ENCODE assay signal across 8 cellular contexts in the genomic region with DNA sequence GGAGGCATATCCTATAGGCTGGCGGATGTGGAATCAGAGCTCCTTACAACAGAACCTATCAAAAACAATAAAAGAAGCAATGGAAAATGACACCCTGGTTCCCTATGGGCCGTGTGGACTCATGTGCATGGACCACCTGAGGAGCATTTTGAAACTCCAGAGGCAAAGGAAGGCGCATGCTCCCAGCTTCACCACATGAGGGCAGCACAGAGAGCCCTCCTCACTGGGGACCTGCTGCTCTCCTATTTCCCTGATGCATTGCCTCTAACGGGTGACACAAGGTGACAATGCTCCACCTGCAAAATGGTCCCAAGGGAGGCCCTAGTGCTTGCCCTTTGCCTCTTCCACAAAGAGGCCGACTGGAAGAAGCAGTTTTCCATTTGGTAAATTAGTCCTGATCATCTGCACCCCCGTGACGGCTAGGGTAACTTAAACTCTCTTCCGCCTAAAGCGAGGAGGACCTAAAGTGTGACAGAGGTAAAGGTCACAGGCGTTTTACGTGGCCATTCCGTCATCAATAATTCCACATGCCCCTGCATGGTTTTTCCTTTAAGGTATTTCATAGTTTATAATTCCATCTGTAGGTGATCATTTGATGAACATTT.
A peak's percentile ranks its signal among the peaks of the same experiment; 100 is the strongest.
DNase-seq lines count a peak whose midpoint lies in the region; ATAC-seq, FAIRE-seq and TF ChIP-seq lines count a peak whose summit lies in the region.

No MANE protein-coding gene starts in this region.

- no peaks in the 10 kb centered on the region for H3K9me3 ChIP-seq in HepG2 (ENCODE audit: low read length)
- H3K9me3 ChIP-seq in aorta (ENCODE audit: control insufficient read depth, low read length) = no peaks in the 10 kb centered on the region

- H3K27ac ChIP-seq in HepG2 (ENCODE audit: extremely low read length, insufficient read depth, low read length) (no peak overlapping the region), aorta (ENCODE audit: low read depth in 1 of 2, low read length in 2 of 2) (no peak overlapping the region)

- POLR2A ChIA-PET in HepG2 (lab: Yijun Ruan, JAX) = no interaction called here

- in situ Hi-C loops in astrocyte of the cerebellum (cut with HindIII; ENCODE audit: low sequenced_read_pairs) = no loop called here
- in situ Hi-C loops in HepG2 (cut with HindIII; ENCODE audit: extremely low pct_ligation_motif_present, low pct_unique_long_range_greater_than_20kb) = no loop called here

- peak; percentile 64 for FAIRE-seq in HepG2 (lab: Jason Lieb, UNC)

- H3K4me2 ChIP-seq in HepG2 (ENCODE audit: low read depth, low read length) = no peak overlapping the region

- BruUV-seq in HepG2 (replicated peaks; lab: Mats Ljungman, UMichigan) = no TSS peak

- TF ChIP-seq POLR2A in HepG2 (IDR thresholded peaks at IDR 0.05; ENCODE audit: insufficient read depth in 1 of 2, low read depth in 2 of 2, low read length in 2 of 2) = no peak

- intact Hi-C loops in HepG2 (cut with micrococcal nuclease; ENCODE audit: unreplicated experiment) = loop anchor here (1.0 kb wide), 1 partner anchor 198 kb away; no protein-coding TSS in a partner anchor
- intact Hi-C loops in aorta (cut with DNase I) = no loop called here

- TF ChIP-seq CTCF in astrocyte of the cerebellum (IDR thresholded peaks at IDR 0.05; ENCODE audit: low read depth, low read length, missing control alignments) (peak; percentile 45), HepG2 (CRISPR knock-in tag; IDR thresholded peaks at IDR 0.05) (peak; percentile 85)

- no peaks in the 10 kb centered on the region for H3K27me3 ChIP-seq in HepG2 (ENCODE audit: control insufficient read depth in 1 of 2, insufficient read depth in 2 of 2, low read length in 2 of 2)
- H3K27me3 ChIP-seq in aorta (ENCODE audit: control insufficient read depth in 1 of 2, insufficient read depth in 2 of 2, low read length in 1 of 2) = no peaks in the 10 kb centered on the region

- H3K9ac ChIP-seq in HepG2 (ENCODE audit: insufficient read depth, low read depth, low read length) = no peak overlapping the region

- DNase-seq in DMS114 treated with DMSO at 0.1 percent for 48 hours (lab: John Stamatoyannopoulos, UW; ENCODE audit: unreplicated experiment) = peak; percentile 15
- peak; percentile 30 for DNase-seq in SHP77 treated with DMSO at 0.1 percent for 48 hours (lab: John Stamatoyannopoulos, UW)
- no peak for DNase-seq in astrocyte of the cerebellum (ENCODE audit: low read depth)
- DNase-seq in HepG2 (ENCODE audit: low spot score) = peak; percentile 55
- peak; percentile 3 for DNase-seq in stromal cell of bone marrow (ENCODE audit: low read depth)
- DNase-seq in aorta = no peak

- H3K4me1 ChIP-seq in HepG2 (ENCODE audit: insufficient read depth, low read length) = no peaks in the 10 kb centered on the region
- H3K4me1 ChIP-seq in aorta (ENCODE audit: control insufficient read depth in 1 of 2, insufficient read depth in 2 of 2, low read length in 2 of 2) = no peaks in the 10 kb centered on the region

- TF ChIP-seq EP300 in HepG2 (IDR thresholded peaks at IDR 0.05; ENCODE audit: low read depth in 2 of 2, low read length in 2 of 2) (no peak), HepG2 (CRISPR knock-in tag; IDR thresholded peaks at IDR 0.05; ENCODE audit: borderline replicate concordance) (no peak)

- WGBS in HepG2 (ENCODE audit: low lambda C conversion rate) = 51% methylated on average over 11 of the region's 12 CpGs
- WGBS in aorta, 2 donors = 58 to 63% methylated on average over 12 of the region's 12 CpGs

- H2AFZ ChIP-seq in HepG2 (ENCODE audit: low read length) = no peak overlapping the region

- no peaks in the 10 kb centered on the region for H4K20me1 ChIP-seq in HepG2 (ENCODE audit: insufficient read depth, low read length)

- CTCF ChIA-PET in HepG2 (lab: Yijun Ruan, JAX; ENCODE audit: low intra/inter-chr PET ratio, low total read pairs) = interaction anchor here (0.8 to 1.9 kb wide), 3 partner anchors 22 to 199 kb away, joined by 3 to 12 read pairs (median 4); no protein-coding TSS in a partner anchor

- peak; percentile 65 for ATAC-seq in GM19328 (IDR thresholded peaks at IDR 0.05; ENCODE audit: unreplicated experiment)
- ATAC-seq in HG03460 (IDR thresholded peaks at IDR 0.05; ENCODE audit: unreplicated experiment) = peak; percentile 76
- ATAC-seq in HepG2 = peak; percentile 92
- ATAC-seq in aorta (ENCODE audit: low FRiP score) = no peak

- TF ChIP-seq RAD21 in HepG2 (CRISPR knock-in tag; IDR thresholded peaks at IDR 0.05) = peak; percentile 47; the same call in 1 of the 2 replicates

- H3K79me2 ChIP-seq in HepG2 (ENCODE audit: insufficient read depth, low read length) = no peaks in the 10 kb centered on the region

- H3K4me3 ChIP-seq in astrocyte of the cerebellum (ENCODE audit: low read depth, low read length) (no peak overlapping the region), HepG2 (replicated peaks in 1 of 3; ENCODE audit: insufficient read depth in 1 of 3, low read depth in 2 of 3, low read length in 3 of 3) (no peak overlapping the region), aorta (ENCODE audit: low read length in 2 of 2) (no peak overlapping the region)

- H3K36me3 ChIP-seq in HepG2 (replicated peaks in 1 of 2; ENCODE audit: control insufficient read depth in 1 of 2, insufficient read depth in 2 of 2, low read length in 2 of 2) (no peaks in the 10 kb centered on the region), aorta (ENCODE audit: control insufficient read depth in 1 of 2, insufficient read depth in 2 of 2, low read length in 1 of 2) (no peaks in the 10 kb centered on the region)

TF ChIP-seq in HepG2, 621 proteins besides CTCF, POLR2A, EP300 and RAD21:
- TF ChIP-seq ZNF629 (CRISPR knock-in tag; conservative IDR thresholded peaks at IDR 0.05) (peak; percentile 22; the same call in 1 of the 2 replicates), YY1 (IDR thresholded peaks at IDR 0.05; ENCODE audit: insufficient read depth, insufficient replicate concordance, low read depth, low read length) (peak; percentile 28), STAG1 (CRISPR knock-in tag; IDR thresholded peaks at IDR 0.05) (peak; percentile 73), SMC3 (IDR thresholded peaks at IDR 0.05; ENCODE audit: low read length) (peak; percentile 85), GFI1 (CRISPR knock-in tag; IDR thresholded peaks at IDR 0.05; ENCODE audit: borderline replicate concordance) (no peak), RFX1 (IDR thresholded peaks at IDR 0.05) (no peak), XRCC5 (optimal IDR thresholded peaks at IDR 0.05; ENCODE audit: low read length) (peak; percentile 73), THAP11 (CRISPR knock-in tag; IDR thresholded peaks at IDR 0.05) (no peak)
- TF ChIP-seq, protein P1, sequence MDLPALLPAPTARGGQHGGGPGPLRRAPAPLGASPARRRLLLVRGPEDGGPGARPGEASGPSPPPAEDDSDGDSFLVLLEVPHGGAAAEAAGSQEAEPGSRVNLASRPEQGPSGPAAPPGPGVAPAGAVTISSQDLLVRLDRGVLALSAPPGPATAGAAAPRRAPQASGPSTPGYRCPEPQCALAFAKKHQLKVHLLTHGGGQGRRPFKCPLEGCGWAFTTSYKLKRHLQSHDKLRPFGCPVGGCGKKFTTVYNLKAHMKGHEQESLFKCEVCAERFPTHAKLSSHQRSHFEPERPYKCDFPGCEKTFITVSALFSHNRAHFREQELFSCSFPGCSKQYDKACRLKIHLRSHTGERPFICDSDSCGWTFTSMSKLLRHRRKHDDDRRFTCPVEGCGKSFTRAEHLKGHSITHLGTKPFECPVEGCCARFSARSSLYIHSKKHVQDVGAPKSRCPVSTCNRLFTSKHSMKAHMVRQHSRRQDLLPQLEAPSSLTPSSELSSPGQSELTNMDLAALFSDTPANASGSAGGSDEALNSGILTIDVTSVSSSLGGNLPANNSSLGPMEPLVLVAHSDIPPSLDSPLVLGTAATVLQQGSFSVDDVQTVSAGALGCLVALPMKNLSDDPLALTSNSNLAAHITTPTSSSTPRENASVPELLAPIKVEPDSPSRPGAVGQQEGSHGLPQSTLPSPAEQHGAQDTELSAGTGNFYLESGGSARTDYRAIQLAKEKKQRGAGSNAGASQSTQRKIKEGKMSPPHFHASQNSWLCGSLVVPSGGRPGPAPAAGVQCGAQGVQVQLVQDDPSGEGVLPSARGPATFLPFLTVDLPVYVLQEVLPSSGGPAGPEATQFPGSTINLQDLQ (CRISPR knock-in tag; IDR thresholded peaks at IDR 0.05) = no peak
- TF ChIP-seq, protein P2, sequence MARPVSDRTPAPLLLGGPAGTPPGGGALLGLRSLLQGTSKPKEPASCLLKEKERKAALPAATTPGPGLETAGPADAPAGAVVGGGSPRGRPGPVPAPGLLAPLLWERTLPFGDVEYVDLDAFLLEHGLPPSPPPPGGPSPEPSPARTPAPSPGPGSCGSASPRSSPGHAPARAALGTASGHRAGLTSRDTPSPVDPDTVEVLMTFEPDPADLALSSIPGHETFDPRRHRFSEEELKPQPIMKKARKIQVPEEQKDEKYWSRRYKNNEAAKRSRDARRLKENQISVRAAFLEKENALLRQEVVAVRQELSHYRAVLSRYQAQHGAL (CRISPR knock-in tag; IDR thresholded peaks at IDR 0.05; ENCODE audit: not compliant biosample characterization) = peak; percentile 33
- TF ChIP-seq, protein P3, sequence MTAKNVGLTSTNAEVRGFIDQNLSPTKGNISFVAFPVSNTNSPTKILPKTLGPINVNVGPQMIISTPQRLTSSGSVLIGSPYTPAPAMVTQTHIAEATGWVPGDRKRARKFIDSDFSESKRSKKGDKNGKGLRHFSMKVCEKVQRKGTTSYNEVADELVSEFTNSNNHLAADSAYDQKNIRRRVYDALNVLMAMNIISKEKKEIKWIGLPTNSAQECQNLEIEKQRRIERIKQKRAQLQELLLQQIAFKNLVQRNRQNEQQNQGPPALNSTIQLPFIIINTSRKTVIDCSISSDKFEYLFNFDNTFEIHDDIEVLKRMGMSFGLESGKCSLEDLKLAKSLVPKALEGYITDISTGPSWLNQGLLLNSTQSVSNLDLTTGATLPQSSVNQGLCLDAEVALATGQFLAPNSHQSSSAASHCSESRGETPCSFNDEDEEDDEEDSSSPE (CRISPR knock-in tag; IDR thresholded peaks at IDR 0.05) = no peak

Comparison
In these comparisons a context has a peak if more than half of its experiments do, and no peak if none do; other contexts are left out.
1. DNase-seq: peak in DMS114 treated with DMSO at 0.1 percent for 48 hours (single experiment), SHP77 treated with DMSO at 0.1 percent for 48 hours (single experiment), HepG2 (single experiment) and stromal cell of bone marrow (single experiment); none in astrocyte of the cerebellum (single experiment) and aorta (0 of 2).